Comparison of ENCODE assay signal across 19 cellular contexts in genomic region chr12:126648074-126648473, GRCh38.
"Had no signal": no experiment of that assay in that cellular context is flagged by ENCODE, and none has a peak within 500 bp of the region (broad histone marks: within the 10 kb centered on the region; RNA-seq: fewer than 3 reads in every experiment).

No MANE protein-coding gene starts in this region.

- ATAC-seq: K562, Panc1, PC-3, T-cell had no signal

- DNase-seq: Kasumi-1, MM.1S, NCI-H1092 treated with DMSO at 0.1 percent for 48 hours, NCI-H1436, NCI-H187, NCI-H2081, NCI-H2171, NCI-H226, NCI-H446, NCI-H524, NCI-H526 treated with DMSO at 0.1 percent for 48 hours, NCI-H82, PC-3, SHP77, SK-N-SH, SW 1271, T-cell had no signal
